ENCODE assay signal across 7 cellular contexts in genomic region chr2:53543083-53543482, GRCh38.
"Had no signal": no experiment of that assay in that cellular context is flagged by ENCODE, and none has a peak within 500 bp of the region (broad histone marks: within the 10 kb centered on the region; RNA-seq: fewer than 3 reads in every experiment).

No MANE protein-coding gene starts in this region.

- H3K9ac ChIP-seq: GM23248 had no signal

- H3K27ac ChIP-seq: GM23248 had no signal

- H3K4me3 ChIP-seq: GM23248, GM23338, HAP-1 had no signal

- H3K4me3 Mint-ChIP-seq: GM23338, H9, HFFc6 had no signal

- H3K36me3 ChIP-seq: HAP-1 had no signal

- H3K9me3 ChIP-seq: HAP-1 had no signal

- ATAC-seq: GM23338 had no signal

- H3K4me2 ChIP-seq: GM23338 had no signal

- DNase-seq: GM23248, H7, H9, HCEC 1CT, HFFc6 had no signal

- H2AFZ ChIP-seq: GM23248, GM23338 had no signal

- H3K27ac Mint-ChIP-seq: GM23338, H9, HFFc6 had no signal

- H3K4me1 ChIP-seq: HAP-1 had no signal
